18 cellular contexts compared by ENCODE assay signal in genomic region chr3:11699083-11699427, GRCh38. TPM values are rescaled to one million over a fixed set of nuclear protein-coding genes. Genes with fewer than 3 reads are reported as not detected.
DNase-seq lines count a peak whose midpoint lies in the region; ATAC-seq and TF ChIP-seq lines count a peak whose summit lies in the region.
"Had no signal": no experiment of that assay in that cellular context is flagged by ENCODE, and none has a peak within 500 bp of the region (broad histone marks: within the 10 kb centered on the region; RNA-seq: fewer than 3 reads in every experiment).

No MANE protein-coding gene starts in this region.

- no peak overlapping the region for H3K18ac ChIP-seq in mesendoderm (ENCODE audit: low read length)

- no peak overlapping the region for H3K4ac ChIP-seq in mesendoderm (ENCODE audit: low read depth, low read length)

- WGBS in mesendoderm (ENCODE audit: extremely low coverage, insufficient coverage, low lambda C conversion rate) = no CpG with 5 or more reads among the region's 2 CpGs

- no peak overlapping the region for H2AK5ac ChIP-seq in mesendoderm (ENCODE audit: low read length)

- no peaks in the 10 kb centered on the region for H3K36me3 ChIP-seq in mesendoderm (ENCODE audit: control insufficient read depth, insufficient read depth, low read length)

- no peak overlapping the region for H3K27ac ChIP-seq in mesendoderm (ENCODE audit: low read depth, low read length)
- H3K27ac ChIP-seq: adrenal gland, upper lobe of left lung had no signal

- H3K4me3 ChIP-seq in AG09309 (ENCODE audit: control insufficient read depth, low read depth, low read length) = no peak overlapping the region
- no peak overlapping the region for H3K4me3 ChIP-seq in choroid plexus epithelial cell (ENCODE audit: low read depth, low read length)
- H3K4me3 ChIP-seq in mesendoderm (ENCODE audit: low read length) = no peak overlapping the region
- H3K4me3 ChIP-seq: adrenal gland, GM12878, upper lobe of left lung had no signal

- no peak for TF ChIP-seq POLR2A in GM18505 (IDR thresholded peaks at IDR 0.05; ENCODE audit: borderline replicate concordance, extremely low read depth, insufficient read depth, insufficient read length)

- DNase-seq in AG09309 (ENCODE audit: low read depth) = peak; percentile 79
- peak; percentile 27 for DNase-seq in M059J (ENCODE audit: low read depth)
- DNase-seq in choroid plexus epithelial cell (ENCODE audit: low read depth) = peak; percentile 43
- DNase-seq in kidney tubule cell (ENCODE audit: low spot score) = peak; percentile 70
- DNase-seq in mesendoderm = no peak
- no peak for DNase-seq in mucosa of gallbladder (ENCODE audit: low spot score)
- DNase-seq: ACHN; adrenal gland; cerebellar nuclear complex; kidney; NCI-H187; NCI-H446 treated with DMSO at 0.1 percent for 48 hours; stimulated activated naive CD8-positive, alpha-beta T cell treated with anti-CD3 and anti-CD28 coated beads, Interleukin-15, amount 100 ng/mL, for 72 hours; T-helper 2 cell; upper lobe of left lung had no signal

- H4K5ac ChIP-seq in mesendoderm (ENCODE audit: low read length) = no peak overlapping the region

- no peak overlapping the region for H3K4me2 ChIP-seq in mesendoderm (ENCODE audit: low read length)

- H3K79me1 ChIP-seq in mesendoderm (ENCODE audit: low read length) = no peaks in the 10 kb centered on the region

- H4K8ac ChIP-seq in mesendoderm (ENCODE audit: low read depth, low read length) = no peak overlapping the region

- no peaks in the 10 kb centered on the region for H3K4me1 ChIP-seq in mesendoderm (ENCODE audit: control insufficient read depth, low read depth, low read length)
- H3K4me1 ChIP-seq: adrenal gland had no signal

- H3K56ac ChIP-seq in mesendoderm (ENCODE audit: low read length) = no peak overlapping the region

- H3K9ac ChIP-seq in mesendoderm (ENCODE audit: low read length) = no peak overlapping the region

- H3K79me2 ChIP-seq in mesendoderm (ENCODE audit: control insufficient read depth, insufficient read depth, low read length) = no peaks in the 10 kb centered on the region

- ATAC-seq in GM18505 (IDR thresholded peaks at IDR 0.05; ENCODE audit: unreplicated experiment) (no peak), HG03457 (IDR thresholded peaks at IDR 0.05; ENCODE audit: unreplicated experiment) (no peak)
- ATAC-seq: GM12878; stimulated activated naive CD8-positive, alpha-beta T cell treated with anti-CD3 and anti-CD28 coated beads, Interleukin-15, amount 100 ng/mL, for 72 hours had no signal

- H3K23ac ChIP-seq in mesendoderm (ENCODE audit: low read length) = no peak overlapping the region

- H2BK15ac ChIP-seq in mesendoderm (replicated peaks; ENCODE audit: low read depth) = no peak overlapping the region

- TF ChIP-seq CTCF in AG09309 (IDR thresholded peaks at IDR 0.05; ENCODE audit: control insufficient read depth, insufficient read depth, low read depth, low read length, missing control alignments) (no peak), choroid plexus epithelial cell (conservative IDR thresholded peaks at IDR 0.05; ENCODE audit: low read depth, low read length) (no peak)

- no peak overlapping the region for H2BK5ac ChIP-seq in mesendoderm (ENCODE audit: low read length)

- H3K27me3 ChIP-seq in mesendoderm (ENCODE audit: insufficient read depth, low read length, poor library complexity) = no peaks in the 10 kb centered on the region
- H3K27me3 ChIP-seq: adrenal gland, upper lobe of left lung had no signal

- no peak overlapping the region for H2BK120ac ChIP-seq in mesendoderm (ENCODE audit: low read depth, low read length)

RNA-seq across cellular contexts. Expression of gene VGLL4, which starts 55.3 kb away (rescaled TPM):
- 28.9 and 36.1 TPM in 2 replicates for total RNA-seq in M059J (2014; rRNA removed; shearing (Covaris generic))
- 34.6 TPM for polyA plus RNA-seq in mesendoderm (2013, experiment 1 of 2)
- 34.3 TPM for polyA plus RNA-seq in mesendoderm (2013, experiment 2 of 2)
- 94.2 TPM for total RNA-seq in mucosa of gallbladder

Comparison
In these comparisons a context has a peak if more than half of its experiments do, and no peak if none do; other contexts are left out.
1. DNase-seq: peak in AG09309 (single experiment), M059J (single experiment), choroid plexus epithelial cell (single experiment) and kidney tubule cell (single experiment); none in mesendoderm (single experiment) and mucosa of gallbladder (single experiment).